Comparison of ENCODE assay signal across 26 cellular contexts in genomic region chr20:61982951-61983315, GRCh38.
"Had no signal": no experiment of that assay in that cellular context is flagged by ENCODE, and none has a peak within 500 bp of the region (broad histone marks: within the 10 kb centered on the region; RNA-seq: fewer than 3 reads in every experiment).

No MANE protein-coding gene starts in this region.

- H3K9ac ChIP-seq: parathyroid adenoma had no signal

- DNase-seq: hippocampal formation; kidney; left ventricle myocardium inferior; midbrain; mucosa of descending colon; nucleus accumbens; stimulated activated CD4-positive, alpha-beta T cell treated with anti-CD3 and anti-CD28 coated beads, Interleukin-12 subunit alpha, Interleukin-12 subunit beta, amount 100 ng/mL, for 4 hours; stimulated activated CD4-positive, alpha-beta T cell treated with anti-CD3 and anti-CD28 coated beads, Interleukin-15, amount 100 ng/mL, for 24 hours; stimulated activated CD4-positive, alpha-beta T cell treated with anti-CD3 and anti-CD28 coated beads, Interleukin-2, amount 100 ng/mL, for 24 hours; stimulated activated CD4-positive, alpha-beta T cell treated with anti-CD3 and anti-CD28 coated beads, Interleukin-4, amount 100 ng/mL, for 1 hour; stimulated activated naive B cell treated with anti-CD40 and anti-IgM and Interleukin-4, amounts not matched to agents 10 μg/mL and 1 μg/mL and 100 μg/mL, for 72 hours; stimulated activated naive CD8-positive, alpha-beta T cell treated with anti-CD3 and anti-CD28 coated beads, Interleukin-15, Interleukin-2, amounts not matched to agents 100 U/mL and 50 U/mL, for 24 hours; stomach; testis; thyroid gland; transverse colon; upper lobe of left lung had no signal

- FAIRE-seq: islet of Langerhans, kidney had no signal

- H3K27me3 ChIP-seq: right atrium auricular region, stomach, testis, thyroid gland, transverse colon, upper lobe of left lung, vagina had no signal

- H3K27ac ChIP-seq: left ventricle myocardium inferior, parathyroid adenoma, right atrium auricular region, skin epidermis, stomach, testis, thyroid gland, transverse colon, upper lobe of left lung, vagina had no signal

- ATAC-seq: mucosa of descending colon; naive thymus-derived CD4-positive, alpha-beta T cell; natural killer cell treated with Interleukin-12 subunit alpha and Interleukin-12 subunit beta and Interleukin-15 and Interleukin-18, amount 100 ng/mL, for 72 hours; sciatic nerve; stimulated activated naive B cell treated with anti-CD40 and anti-IgM and Interleukin-4, amounts not matched to agents 10 μg/mL and 1 μg/mL and 100 μg/mL, for 72 hours; stimulated activated naive CD8-positive, alpha-beta T cell treated with anti-CD3 and anti-CD28 coated beads, Interleukin-15, Interleukin-2, amounts not matched to agents 100 U/mL and 50 U/mL, for 24 hours had no signal

- H3K9me3 ChIP-seq: left ventricle myocardium inferior, mucosa of descending colon, right atrium auricular region, stomach, testis, thyroid gland, transverse colon, upper lobe of left lung, vagina had no signal

- H2AFZ ChIP-seq: parathyroid adenoma had no signal

- H3K27me3 Mint-ChIP-seq: natural killer cell treated with Interleukin-12 subunit alpha and Interleukin-12 subunit beta and Interleukin-15 and Interleukin-18, amount 100 ng/mL, for 72 hours; stimulated activated naive B cell treated with anti-CD40 and anti-IgM and Interleukin-4, amounts not matched to agents 10 μg/mL and 1 μg/mL and 100 μg/mL, for 72 hours had no signal

- H3K4me3 ChIP-seq: left ventricle myocardium inferior, lung, mucosa of descending colon, right atrium auricular region, skin epidermis, stomach, testis, thyroid gland, transverse colon, upper lobe of left lung, vagina had no signal

- H3K4me1 ChIP-seq: parathyroid adenoma, right atrium auricular region, testis, thyroid gland, transverse colon, upper lobe of left lung, vagina had no signal

- H3K4me3 Mint-ChIP-seq: natural killer cell treated with Interleukin-12 subunit alpha and Interleukin-12 subunit beta and Interleukin-15 and Interleukin-18, amount 100 ng/mL, for 72 hours had no signal
